Comparison of ENCODE assay signal across 24 cellular contexts in the genomic region with DNA sequence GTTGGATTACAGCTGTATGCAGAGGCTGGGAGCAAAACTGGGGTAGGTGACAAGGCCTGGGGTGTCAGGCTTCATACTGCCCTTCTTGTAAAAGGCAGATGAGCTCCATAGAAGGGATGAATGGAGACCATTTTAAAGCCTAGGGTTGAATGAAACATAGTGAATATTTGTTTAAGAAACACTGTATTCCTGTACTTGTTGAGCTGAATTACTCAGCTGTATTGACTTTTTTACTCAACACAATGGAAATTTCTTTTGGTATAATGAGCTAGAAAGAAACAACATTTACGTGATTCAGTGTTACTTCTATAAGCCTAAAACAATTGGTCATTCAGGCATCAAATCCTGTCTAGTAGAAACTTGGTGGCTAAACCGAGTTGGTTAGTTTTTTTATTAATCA. TPM values are rescaled to one million over a fixed set of nuclear protein-coding genes. Genes with fewer than 3 reads are reported as not detected.
DNase-seq lines count a peak whose midpoint lies in the region; ATAC-seq, FAIRE-seq and TF ChIP-seq lines count a peak whose summit lies in the region.
"Had no signal": no experiment of that assay in that cellular context is flagged by ENCODE, and none has a peak within 500 bp of the region (broad histone marks: within the 10 kb centered on the region; RNA-seq: fewer than 3 reads in every experiment).

No MANE protein-coding gene starts in this region.

- peaks cover 6% of the 10 kb centered on the region for H3K9me1 ChIP-seq in K562 (ENCODE audit: control insufficient read depth, insufficient read depth, low read length)

- H3K36me3 ChIP-seq in K562 (ENCODE audit: control insufficient read depth, insufficient read depth, low read length), result peaks cover 88% of the 10 kb centered on the region

- peaks cover 35% of the 10 kb centered on the region for H3K4me1 Mint-ChIP-seq in activated CD4-positive, alpha-beta T cell treated with anti-CD3 and anti-CD28 coated beads for 36 hours
- H3K4me1 Mint-ChIP-seq in CD4-positive, alpha-beta T cell (ENCODE audit: low read depth), result peaks cover 6% of the 10 kb centered on the region

- no peaks in the 10 kb centered on the region for H3K27me3 ChIP-seq in K562 (ENCODE audit: control insufficient read depth in 2 of 2, insufficient read depth in 2 of 2, low read length in 2 of 2)
- H3K27me3 ChIP-seq in CD4-positive, alpha-beta T cell (ENCODE audit: control insufficient read depth, insufficient read depth, low read length), result no peaks in the 10 kb centered on the region

- H3K36me3 Mint-ChIP-seq in activated CD4-positive, alpha-beta T cell treated with anti-CD3 and anti-CD28 coated beads for 36 hours (ENCODE audit: low read depth), result peaks cover 61% of the 10 kb centered on the region
- H3K36me3 Mint-ChIP-seq in activated naive CD4-positive, alpha-beta T cell treated with anti-CD3 and anti-CD28 coated beads, Interleukin-2, amount 50 U/mL, for 72 hours, result peaks cover 29 to 48% of the 10 kb centered on the region in 2 donors
- peaks cover 77% of the 10 kb centered on the region for H3K36me3 Mint-ChIP-seq in CD4-positive, alpha-beta T cell (ENCODE audit: low read depth)

- POLR2A ChIA-PET in activated CD4-positive, alpha-beta T cell treated with anti-CD3 and anti-CD28 coated beads for 36 hours (lab: Charles Lee), result interaction anchor here (1.5 kb wide), 1 partner anchor 11 kb away, joined by 13 read pairs; no protein-coding TSS in a partner anchor
- POLR2A ChIA-PET in K562 (lab: Yijun Ruan, JAX), result interaction anchor here (1.1 to 1.2 kb wide), 2 partner anchors 9 to 12 kb away, joined by 4 to 6 read pairs; no protein-coding TSS in a partner anchor
- POLR2A ChIA-PET in CD4-positive, alpha-beta T cell (lab: Charles Lee), result no interaction called here

- H3K4me1 ChIP-seq in K562 (replicated peaks in 1 of 2; ENCODE audit: control insufficient read depth in 2 of 2, insufficient read depth in 2 of 2, low read length in 2 of 2), result peaks cover 2 to 4% of the 10 kb centered on the region in 2 experiments; a peak in 4 of 5 replicates

- H4K20me1 ChIP-seq in K562 (replicated peaks; ENCODE audit: control insufficient read depth, insufficient read depth, low read length), result no peaks in the 10 kb centered on the region

- H3K4me3 ChIP-seq in K562, result no peak overlapping the region

- no peak overlapping the region for H3K9ac ChIP-seq in K562 (ENCODE audit: insufficient read depth in 1 of 2, low read depth in 2 of 2, low read length in 2 of 2)

- H3K27ac Mint-ChIP-seq in activated CD4-positive, alpha-beta T cell treated with anti-CD3 and anti-CD28 coated beads for 36 hours, result peak overlapping the region; percentile 76
- H3K27ac Mint-ChIP-seq in activated naive CD4-positive, alpha-beta T cell treated with anti-CD3 and anti-CD28 coated beads, Interleukin-2, amount 50 U/mL, for 72 hours, result peak overlapping the region in 1 of 2 donors; percentile 91
- no peak overlapping the region for H3K27ac Mint-ChIP-seq in CD4-positive, alpha-beta T cell
- H3K27ac Mint-ChIP-seq: CD14-positive monocyte, HFFc6 had no signal

- peak; percentile 35 for FAIRE-seq in K562 (lab: Jason Lieb, UNC)
- FAIRE-seq: HTR-8/SVneo had no signal

- no peak overlapping the region for H3K4me2 ChIP-seq in K562 (ENCODE audit: insufficient read depth, low read length)

- 0 out of 3 replicates have a peak overlapping the region, but pooled peaks have one; percentile 17 for H3K27ac ChIP-seq in K562 (ENCODE audit: extremely low read depth, low read depth, low read length)
- H3K27ac ChIP-seq in CD4-positive, alpha-beta T cell (ENCODE audit: low read depth, low read length), result no peak overlapping the region

- no peak for TF ChIP-seq POLR2A in K562 (conservative IDR thresholded peaks at IDR 0.05)

- intact Hi-C loops in activated CD4-positive, alpha-beta T cell treated with anti-CD3 and anti-CD28 coated beads for 36 hours (cut with DNase I, micrococcal nuclease), result no loop called here
- intact Hi-C loops in K562 (cut with micrococcal nuclease), result no loop called here
- intact Hi-C loops in CD4-positive, alpha-beta T cell (cut with DNase I, micrococcal nuclease), result no loop called here

- in situ Hi-C loops in K562 (cut with MboI), result no loop called here

- no peaks in the 10 kb centered on the region for H3K9me3 Mint-ChIP-seq in activated CD4-positive, alpha-beta T cell treated with anti-CD3 and anti-CD28 coated beads for 36 hours (ENCODE audit: low read depth)
- H3K9me3 Mint-ChIP-seq in activated naive CD4-positive, alpha-beta T cell treated with anti-CD3 and anti-CD28 coated beads, Interleukin-2, amount 50 U/mL, for 72 hours, result no peaks in the 10 kb centered on the region
- no peaks in the 10 kb centered on the region for H3K9me3 Mint-ChIP-seq in CD4-positive, alpha-beta T cell
- H3K9me3 Mint-ChIP-seq: HFFc6 had no signal

- no peak for DNase-seq in activated CD4-positive, alpha-beta T cell treated with anti-CD3 and anti-CD28 coated beads for 36 hours
- DNase-seq in activated CD4-positive, alpha-beta T cell treated with anti-CD3 and anti-CD28 coated beads for 4 hours, result no peak
- no peak for DNase-seq in activated naive CD4-positive, alpha-beta T cell treated with anti-CD3 and anti-CD28 coated beads, Interleukin-2, amount 50 U/mL, for 72 hours (ENCODE audit: low spot score in 2 of 2)
- DNase-seq in activated naive CD4-positive, alpha-beta T cell (lab: John Stamatoyannopoulos, UW), result no peak
- no peak for DNase-seq in K562 (ENCODE audit: extremely low read depth in 1 of 4, low spot score in 3 of 4)
- DNase-seq in CD4-positive, alpha-beta T cell, result no peak
- DNase-seq: 8988T, COR-L47, DMS 273 treated with DMSO at 0.1 percent for 48 hours, DND-41, H7, HFFc6, IMR-90, Karpas-422, NCI-H1417 treated with DMSO at 0.1 percent for 48 hours, NCI-H187 treated with DMSO at 0.1 percent for 48 hours, NCI-H2227 treated with DMSO at 0.1 percent for 48 hours, NCI-H510A treated with DMSO at 0.1 percent for 48 hours, NCI-H82, OCI-M1 had no signal

- H3K9me3 ChIP-seq in K562 (replicated peaks; ENCODE audit: control insufficient read depth, insufficient read depth, low read depth, low read length), result no peaks in the 10 kb centered on the region
- no peaks in the 10 kb centered on the region for H3K9me3 ChIP-seq in CD4-positive, alpha-beta T cell (ENCODE audit: control insufficient read depth, low read length)

- CTCF ChIA-PET in activated CD4-positive, alpha-beta T cell treated with anti-CD3 and anti-CD28 coated beads for 36 hours (lab: Charles Lee), result interaction anchor here (0.7 to 4.0 kb wide), 3 partner anchors 9 to 13 kb away, joined by 3 to 24 read pairs (median 3); a partner anchor contains a TSS
- CTCF ChIA-PET in K562 (lab: Yijun Ruan, JAX; ENCODE audit: low intra/inter-chr PET ratio), result no interaction called here
- CTCF ChIA-PET in CD4-positive, alpha-beta T cell (lab: Charles Lee), result interaction anchor here (0.9 to 1.9 kb wide), 2 partner anchors 11 to 14 kb away, joined by 3 to 4 read pairs; a partner anchor contains a TSS

- H3K27me3 Mint-ChIP-seq in activated CD4-positive, alpha-beta T cell treated with anti-CD3 and anti-CD28 coated beads for 36 hours, result no peaks in the 10 kb centered on the region
- H3K27me3 Mint-ChIP-seq in CD4-positive, alpha-beta T cell, result no peaks in the 10 kb centered on the region

- peaks cover 7% of the 10 kb centered on the region for H3K79me2 ChIP-seq in K562 (ENCODE audit: control insufficient read depth, insufficient read depth, low read length)

- no peak for TF ChIP-seq EP300 in K562 (IDR thresholded peaks at IDR 0.05; ENCODE audit: low read length)

- ATAC-seq in activated CD4-positive, alpha-beta T cell treated with anti-CD3 and anti-CD28 coated beads for 36 hours, result peak; percentile 66
- peak; percentile 36 to 77 for ATAC-seq in activated naive CD4-positive, alpha-beta T cell treated with anti-CD3 and anti-CD28 coated beads, Interleukin-2, amount 50 U/mL, for 72 hours
- ATAC-seq in K562, result no peak
- no peak for ATAC-seq in HG03520 (IDR thresholded peaks at IDR 0.05; ENCODE audit: unreplicated experiment)
- no peak for ATAC-seq in HG02852 (IDR thresholded peaks at IDR 0.05; ENCODE audit: unreplicated experiment)
- no peak for ATAC-seq in CD4-positive, alpha-beta T cell (ENCODE audit: poor library complexity)

- 56% methylated on average over 2 of the region's 2 CpGs for WGBS in K562 (ENCODE audit: insufficient coverage, low coverage, missing lambda C conversion rate)

- no peak for TF ChIP-seq CTCF in K562 (IDR thresholded peaks at IDR 0.05 in 2 of 3, conservative IDR thresholded peaks at IDR 0.05 in 1 of 3; ENCODE audit: insufficient read depth in 2 of 3, low read depth in 1 of 3, low read length in 3 of 3)
- no peak for TF ChIP-seq CTCF in CD4-positive, alpha-beta T cell (IDR thresholded peaks at IDR 0.05)

- H2AFZ ChIP-seq in K562 (ENCODE audit: low read depth, low read length), result no peak overlapping the region

- no TSS peak for BruUV-seq in K562 (replicated peaks; lab: Mats Ljungman, UMichigan)

- H3K4me3 Mint-ChIP-seq in activated CD4-positive, alpha-beta T cell treated with anti-CD3 and anti-CD28 coated beads for 36 hours, result no peak overlapping the region
- no peak overlapping the region for H3K4me3 Mint-ChIP-seq in CD4-positive, alpha-beta T cell
- H3K4me3 Mint-ChIP-seq: CD14-positive monocyte, HFFc6 had no signal

- no peak for TF ChIP-seq RAD21 in K562 (CRISPR knock-in tag; conservative IDR thresholded peaks at IDR 0.05 in 1 of 2, IDR thresholded peaks at IDR 0.05 in 1 of 2)

RNA-seq across cellular contexts. Expression of a gene that starts 14.1 kb away (rescaled TPM):
- 10 to 100 TPM; 71.9 to 79.1 TPM for total RNA-seq in activated CD4-positive, alpha-beta T cell treated with anti-CD3 and anti-CD28 coated beads for 36 hours
- 100 to 1,000 TPM in 1 of 2 donors, 10 to 100 TPM in 1; 64.5 to 128 TPM for total RNA-seq in activated naive CD4-positive, alpha-beta T cell treated with anti-CD3 and anti-CD28 coated beads, Interleukin-2, amount 50 U/mL, for 72 hours
- 208 and 240 TPM in 2 replicates for total RNA-seq in K562 (2011; cell fraction: chromatin; rRNA removed; ENCODE audit: low replicate concordance)
- 116 and 135 TPM in 2 replicates for total RNA-seq in K562 (2011; cell fraction: nucleolus; rRNA removed)
- 161 and 192 TPM in 2 replicates for total RNA-seq in K562 (2011; cell fraction: nucleoplasm; rRNA removed)
- total RNA-seq in K562 (2014; rRNA removed), result 29.0 and 32.3 TPM in 2 replicates
- 42.7 and 45.5 TPM in 2 replicates for total RNA-seq in K562 (2014; rRNA removed; fragmentation: Illumina TruSeq; extraction: Trizol)
- total RNA-seq in K562 (2015; rRNA removed; fragmentation: Illumina TruSeq; extraction: Trizol), result 27.8 and 30.9 TPM in 2 replicates
- 49.9 and 55.9 TPM in 2 replicates for total RNA-seq in K562 (2021)
- polyA plus RNA-seq in K562 (2011; rRNA removed), result 85.5 and 97.9 TPM in 2 replicates
- 57.3 and 65.6 TPM in 2 replicates for polyA plus RNA-seq in K562 (2011; cell fraction: cytosol; rRNA removed)
- polyA plus RNA-seq in K562 (2011; cell fraction: nucleus; rRNA removed), result 112 and 116 TPM in 2 replicates
- polyA plus RNA-seq in K562 (2012), result 22.0 and 23.5 TPM in 2 replicates
- polyA plus RNA-seq in K562 (2014; fragmentation: Illumina TruSeq; extraction: Trizol), result 27.7 TPM in 2 replicates
- 10 to 100 TPM in 1 of 2 experiments, 1 to 10 TPM in 1; 7.4 to 20.5 TPM for polyA plus RNA-seq in K562 (2014; fragmentation: Nextera tagmentation; extraction: Ambion mirVana)
- polyA plus RNA-seq in K562 (2014; rRNA removed), result 23.1 and 29.4 TPM in 2 replicates
- polyA minus RNA-seq in K562 (2011; rRNA and poly(A)+ RNA removed), result 121 and 128 TPM in 2 replicates
- polyA minus RNA-seq in K562 (2011; cell fraction: cytosol; rRNA and poly(A)+ RNA removed), result 54.0 and 68.3 TPM in 2 replicates
- polyA minus RNA-seq in K562 (2011; cell fraction: nucleus; rRNA and poly(A)+ RNA removed), result 64.2 and 86.7 TPM in 2 replicates
- total RNA-seq in CD4-positive, alpha-beta T cell, result 10 to 100 TPM; 25.3 to 26.6 TPM

RNA-seq across cellular contexts. Expression of a gene that starts 35.9 kb away (rescaled TPM):
- total RNA-seq in activated CD4-positive, alpha-beta T cell treated with anti-CD3 and anti-CD28 coated beads for 36 hours, result under 1 TPM; 0.16 to 0.37 TPM
- 1 to 10 TPM in 1 of 2 donors, under 1 TPM in 1; 0.27 to 1.0 TPM for total RNA-seq in activated naive CD4-positive, alpha-beta T cell treated with anti-CD3 and anti-CD28 coated beads, Interleukin-2, amount 50 U/mL, for 72 hours
- total RNA-seq in K562 (2011; cell fraction: chromatin; rRNA removed; ENCODE audit: low replicate concordance), result 0.16 and 0.46 TPM in 2 replicates
- total RNA-seq in K562 (2011; cell fraction: nucleolus; rRNA removed), result under 0.01 and 0.13 TPM in 2 replicates
- total RNA-seq in K562 (2011; cell fraction: nucleoplasm; rRNA removed), result 0.07 TPM in 1 of 2 replicates, not detected in the other
- 0.05 and 0.08 TPM in 2 replicates for total RNA-seq in K562 (2014; rRNA removed)
- total RNA-seq in K562 (2014; rRNA removed; fragmentation: Illumina TruSeq; extraction: Trizol), result 0.03 and 0.04 TPM in 2 replicates
- 0.04 TPM in 2 replicates for total RNA-seq in K562 (2015; rRNA removed; fragmentation: Illumina TruSeq; extraction: Trizol)
- total RNA-seq in K562 (2021), result 0.04 and 0.07 TPM in 2 replicates
- polyA plus RNA-seq in K562 (2011; rRNA removed), result 0.01 and 0.06 TPM in 2 replicates
- polyA plus RNA-seq in K562 (2011; cell fraction: cytosol; rRNA removed), result under 0.01 TPM in 1 of 2 replicates, not detected in the other
- polyA plus RNA-seq in K562 (2011; cell fraction: nucleus; rRNA removed), result 0.15 and 0.26 TPM in 2 replicates
- 0.07 and 0.54 TPM in 2 replicates for polyA plus RNA-seq in K562 (2012)
- 0.01 TPM in 2 replicates for polyA plus RNA-seq in K562 (2014; fragmentation: Illumina TruSeq; extraction: Trizol)
- polyA plus RNA-seq in K562 (2014; fragmentation: Nextera tagmentation; extraction: Ambion mirVana), result under 1 TPM in 1 of 2 experiments, not detected in 1; 0.01 TPM
- polyA plus RNA-seq in K562 (2014; rRNA removed), result 0.01 TPM in 1 of 2 replicates, not detected in the other
- 0.07 and 0.18 TPM in 2 replicates for polyA minus RNA-seq in K562 (2011; rRNA and poly(A)+ RNA removed)
- not detected in 2 replicates for polyA minus RNA-seq in K562 (2011; cell fraction: cytosol; rRNA and poly(A)+ RNA removed)
- 0.11 and 0.13 TPM in 2 replicates for polyA minus RNA-seq in K562 (2011; cell fraction: nucleus; rRNA and poly(A)+ RNA removed)
- under 1 TPM; 0.16 to 0.17 TPM for total RNA-seq in CD4-positive, alpha-beta T cell
- polyA plus RNA-seq: CD14-positive monocyte had no signal

RNA-seq across cellular contexts. Expression of a gene that starts 55.3 kb away (rescaled TPM):
- 1 to 10 TPM; 4.4 to 4.5 TPM for total RNA-seq in activated CD4-positive, alpha-beta T cell treated with anti-CD3 and anti-CD28 coated beads for 36 hours
- total RNA-seq in activated naive CD4-positive, alpha-beta T cell treated with anti-CD3 and anti-CD28 coated beads, Interleukin-2, amount 50 U/mL, for 72 hours, result 1 to 10 TPM; 4.3 to 6.6 TPM
- total RNA-seq in K562 (2011; cell fraction: chromatin; rRNA removed; ENCODE audit: low replicate concordance), result 20.3 and 21.3 TPM in 2 replicates
- total RNA-seq in K562 (2011; cell fraction: nucleolus; rRNA removed), result 14.5 and 16.3 TPM in 2 replicates
- 18.6 and 26.0 TPM in 2 replicates for total RNA-seq in K562 (2011; cell fraction: nucleoplasm; rRNA removed)
- total RNA-seq in K562 (2014; rRNA removed) (3.5 and 4.4 TPM in 2 replicates), K562 (2014; rRNA removed; fragmentation: Illumina TruSeq; extraction: Trizol) (3.6 and 3.8 TPM in 2 replicates), K562 (2015; rRNA removed; fragmentation: Illumina TruSeq; extraction: Trizol) (4.3 and 4.4 TPM in 2 replicates), K562 (2021) (4.6 and 5.5 TPM in 2 replicates)
- polyA plus RNA-seq in K562 (2011; rRNA removed) (5.1 and 6.4 TPM in 2 replicates), K562 (2014; fragmentation: Illumina TruSeq; extraction: Trizol) (4.8 and 5.1 TPM in 2 replicates), K562 (2014; fragmentation: Nextera tagmentation; extraction: Ambion mirVana) (1 to 10 TPM in 1 of 2 experiments, under 1 TPM in 1; 0.58 to 1.2 TPM), K562 (2014; rRNA removed) (2.2 TPM in 2 replicates)
- 4.6 and 4.7 TPM in 2 replicates for polyA plus RNA-seq in K562 (2011; cell fraction: cytosol; rRNA removed)
- 7.5 and 8.1 TPM in 2 replicates for polyA plus RNA-seq in K562 (2011; cell fraction: nucleus; rRNA removed)
- 5.1 and 7.0 TPM in 2 replicates for polyA plus RNA-seq in K562 (2012)
- 9.6 TPM in 2 replicates for polyA minus RNA-seq in K562 (2011; rRNA and poly(A)+ RNA removed)
- polyA minus RNA-seq in K562 (2011; cell fraction: cytosol; rRNA and poly(A)+ RNA removed), result 6.6 and 6.7 TPM in 2 replicates
- polyA minus RNA-seq in K562 (2011; cell fraction: nucleus; rRNA and poly(A)+ RNA removed), result 5.4 and 5.8 TPM in 2 replicates
- 1 to 10 TPM; 3.2 to 3.5 TPM for total RNA-seq in CD4-positive, alpha-beta T cell

Comparison
In these comparisons a context has a peak if more than half of its experiments do, and no peak if none do; other contexts are left out.
1. ATAC-seq: peak in activated CD4-positive, alpha-beta T cell treated with anti-CD3 and anti-CD28 coated beads for 36 hours (single experiment) and activated naive CD4-positive, alpha-beta T cell treated with anti-CD3 and anti-CD28 coated beads, Interleukin-2, amount 50 U/mL, for 72 hours (2 of 2); none in K562 (single experiment), HG03520 (single experiment), HG02852 (single experiment) and CD4-positive, alpha-beta T cell (single experiment).